ENCODE assay signal across 13 cellular contexts in the genomic region with DNA sequence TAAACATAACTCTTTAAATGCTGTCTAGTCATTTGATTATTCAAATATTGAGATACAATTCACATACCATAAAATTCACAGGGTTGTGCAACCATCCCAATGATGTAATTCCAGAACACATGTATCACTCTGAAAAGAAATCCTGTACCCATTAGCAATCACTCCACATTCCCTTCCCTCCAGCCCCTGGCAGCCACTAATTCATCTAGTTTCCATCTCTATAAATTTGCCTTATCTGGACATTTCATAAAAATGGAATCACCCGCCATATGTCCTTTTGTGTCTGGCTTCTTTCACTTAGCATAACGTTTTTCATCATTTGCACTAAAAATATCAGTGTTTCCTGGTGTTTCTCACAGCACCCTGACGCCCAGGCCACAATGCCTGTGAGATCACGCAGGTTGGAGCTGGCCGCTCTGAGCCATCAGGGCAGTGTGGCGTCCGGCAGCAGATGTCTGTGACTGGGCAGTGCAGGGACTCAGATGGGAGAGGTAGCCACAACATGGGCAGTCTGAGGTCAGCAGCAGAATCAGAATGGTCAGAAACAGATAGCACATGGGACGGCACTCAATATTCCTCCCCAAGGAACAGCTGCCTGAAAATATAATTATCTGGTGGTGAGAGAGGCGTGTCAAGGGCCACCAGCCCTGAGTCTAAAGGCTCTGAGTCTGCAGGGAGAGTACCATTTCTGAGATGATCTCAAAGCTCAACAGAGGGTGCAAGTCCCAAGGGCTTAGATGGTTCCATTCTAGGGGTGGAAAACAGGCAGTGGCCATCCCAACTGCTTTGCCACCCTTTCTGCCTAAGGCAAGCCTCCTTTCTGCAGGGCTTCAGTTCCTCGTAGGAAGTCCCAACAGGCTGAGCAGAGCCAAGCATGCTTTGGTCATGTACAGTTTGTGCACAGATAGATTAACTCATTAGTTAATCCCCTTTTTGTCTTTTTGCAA.
DNase-seq lines count a peak whose midpoint lies in the region; ATAC-seq and TF ChIP-seq lines count a peak whose summit lies in the region.
"Had no signal": no experiment of that assay in that cellular context is flagged by ENCODE, and none has a peak within 500 bp of the region (broad histone marks: within the 10 kb centered on the region; RNA-seq: fewer than 3 reads in every experiment).

No MANE protein-coding gene starts in this region.

- H3K4me1 ChIP-seq in RWPE2 (ENCODE audit: insufficient read depth, poor library complexity, severe bottlenecking) = peaks cover 16% of the 10 kb centered on the region
- peaks cover 28% of the 10 kb centered on the region for H3K4me1 ChIP-seq in skeletal muscle satellite cell (ENCODE audit: control insufficient read depth, insufficient read depth, low read length)
- peaks cover 6% of the 10 kb centered on the region; the same call in 1 of the 2 replicates for H3K4me1 ChIP-seq in Karpas-422 (ENCODE audit: low read length)

- H3K27ac ChIP-seq in RWPE2 (ENCODE audit: poor library complexity, severe bottlenecking) (no peak overlapping the region), Karpas-422 (ENCODE audit: low read length) (no peak overlapping the region)
- H3K27ac ChIP-seq: testis had no signal

- no peak for ATAC-seq in activated CD4-positive, alpha-beta T cell treated with anti-CD3 and anti-CD28 coated beads for 36 hours
- ATAC-seq in RWPE2 (ENCODE audit: low read depth) = peak; percentile 71
- no peak for ATAC-seq in activated CD8-positive, alpha-beta T cell treated with anti-CD3 and anti-CD28 coated beads, Interleukin-2, amount 10 ng/mL, durations not matched to agents 7 days and 5 days
- no peak for ATAC-seq in GM18909 (IDR thresholded peaks at IDR 0.05; ENCODE audit: poor library complexity, unreplicated experiment)

- no peaks in the 10 kb centered on the region for H3K9me3 ChIP-seq in RWPE2 (ENCODE audit: severe bottlenecking)
- no peaks in the 10 kb centered on the region for H3K9me3 ChIP-seq in skeletal muscle satellite cell (replicated peaks; ENCODE audit: low read length)
- no peaks in the 10 kb centered on the region for H3K9me3 ChIP-seq in Karpas-422 (ENCODE audit: low read length)
- H3K9me3 ChIP-seq: testis had no signal

- H3K4me1 Mint-ChIP-seq in activated CD4-positive, alpha-beta T cell treated with anti-CD3 and anti-CD28 coated beads for 36 hours = peaks cover 9% of the 10 kb centered on the region
- peaks cover 13% of the 10 kb centered on the region for H3K4me1 Mint-ChIP-seq in activated CD8-positive, alpha-beta T cell treated with anti-CD3 and anti-CD28 coated beads, Interleukin-2, amount 10 ng/mL, durations not matched to agents 7 days and 5 days (ENCODE audit: low read depth)

- no peaks in the 10 kb centered on the region for H3K36me3 ChIP-seq in RWPE2 (ENCODE audit: low read depth)
- no peaks in the 10 kb centered on the region for H3K36me3 ChIP-seq in skeletal muscle satellite cell (ENCODE audit: insufficient read depth, low read length)
- no peaks in the 10 kb centered on the region for H3K36me3 ChIP-seq in Karpas-422 (ENCODE audit: insufficient read depth, low read length)

- H3K9me2 ChIP-seq in Karpas-422 (replicated peaks; ENCODE audit: insufficient read depth, low read length) = no peaks in the 10 kb centered on the region

- no peaks in the 10 kb centered on the region for H3K79me2 ChIP-seq in Karpas-422 (ENCODE audit: low read length)

- H3K36me3 Mint-ChIP-seq in activated CD4-positive, alpha-beta T cell treated with anti-CD3 and anti-CD28 coated beads for 36 hours (ENCODE audit: low read depth) = peaks cover 47% of the 10 kb centered on the region
- no peaks in the 10 kb centered on the region for H3K36me3 Mint-ChIP-seq in activated CD8-positive, alpha-beta T cell treated with anti-CD3 and anti-CD28 coated beads, Interleukin-2, amount 10 ng/mL, durations not matched to agents 7 days and 5 days (ENCODE audit: low read depth)

- no peaks in the 10 kb centered on the region for H3K9me3 Mint-ChIP-seq in activated CD4-positive, alpha-beta T cell treated with anti-CD3 and anti-CD28 coated beads for 36 hours (ENCODE audit: low read depth)
- H3K9me3 Mint-ChIP-seq in activated CD8-positive, alpha-beta T cell treated with anti-CD3 and anti-CD28 coated beads, Interleukin-2, amount 10 ng/mL, durations not matched to agents 7 days and 5 days (ENCODE audit: insufficient read depth) = no peaks in the 10 kb centered on the region

- CTCF ChIA-PET in activated CD4-positive, alpha-beta T cell treated with anti-CD3 and anti-CD28 coated beads for 36 hours (lab: Charles Lee) = interaction anchor here (0.6 kb wide), 1 partner anchor 17 kb away, joined by 3 read pairs; no protein-coding TSS in a partner anchor
- CTCF ChIA-PET in activated CD8-positive, alpha-beta T cell treated with anti-CD3 and anti-CD28 coated beads, Interleukin-2, amount 10 ng/mL, durations not matched to agents 7 days and 5 days (lab: Charles Lee) = interaction anchor here (0.8 to 2.1 kb wide), 2 partner anchors 10 to 38 kb away, joined by 3 to 6 read pairs; no protein-coding TSS in a partner anchor

- intact Hi-C loops in activated CD4-positive, alpha-beta T cell treated with anti-CD3 and anti-CD28 coated beads for 36 hours (cut with DNase I, micrococcal nuclease) = no loop called here

- no peaks in the 10 kb centered on the region for H3K27me3 Mint-ChIP-seq in activated CD4-positive, alpha-beta T cell treated with anti-CD3 and anti-CD28 coated beads for 36 hours
- no peaks in the 10 kb centered on the region for H3K27me3 Mint-ChIP-seq in activated CD8-positive, alpha-beta T cell treated with anti-CD3 and anti-CD28 coated beads, Interleukin-2, amount 10 ng/mL, durations not matched to agents 7 days and 5 days (ENCODE audit: low read depth)

- POLR2A ChIA-PET in activated CD4-positive, alpha-beta T cell treated with anti-CD3 and anti-CD28 coated beads for 36 hours (lab: Charles Lee) = interaction anchor here (0.7 kb wide), 1 partner anchor 16 kb away, joined by 3 read pairs; no protein-coding TSS in a partner anchor
- POLR2A ChIA-PET in activated CD8-positive, alpha-beta T cell treated with anti-CD3 and anti-CD28 coated beads, Interleukin-2, amount 10 ng/mL, durations not matched to agents 7 days and 5 days (lab: Charles Lee) = no interaction called here

- H3K9ac ChIP-seq in skeletal muscle satellite cell (ENCODE audit: low read depth, low read length) = no peak overlapping the region
- no peak overlapping the region for H3K9ac ChIP-seq in Karpas-422 (ENCODE audit: low read length)

- H3K4me3 ChIP-seq in RWPE2 (ENCODE audit: severe bottlenecking) = no peak overlapping the region
- no peak overlapping the region for H3K4me3 ChIP-seq in skeletal muscle satellite cell (ENCODE audit: low read length)
- H3K4me3 ChIP-seq in Karpas-422 (ENCODE audit: low read length) = no peak overlapping the region
- H3K4me3 ChIP-seq: testis had no signal

- no peak for DNase-seq in activated CD4-positive, alpha-beta T cell treated with anti-CD3 and anti-CD28 coated beads for 36 hours
- DNase-seq in activated CD4-positive, alpha-beta T cell treated with anti-CD3 and anti-CD28 coated beads for 1 hour = no peak
- no peak for DNase-seq in RWPE2 (ENCODE audit: low spot score)
- DNase-seq in fibroblast of gingiva (ENCODE audit: low read depth) = peak; percentile 67
- no peak for DNase-seq in activated CD8-positive, alpha-beta T cell treated with anti-CD3 and anti-CD28 coated beads, Interleukin-2, amount 10 ng/mL, durations not matched to agents 7 days and 5 days
- DNase-seq in Karpas-422 = no peak
- DNase-seq: anterior cingulate cortex, DMS79 treated with DMSO at 0.1 percent for 48 hours, KG1, NCI-H2107, testis had no signal

- H3K4me2 ChIP-seq in skeletal muscle satellite cell (ENCODE audit: low read length) = peak overlapping the region; percentile 3
- H3K4me2 ChIP-seq in Karpas-422 (ENCODE audit: low read depth, low read length, poor library complexity, severe bottlenecking) = no peak overlapping the region

- H3K27ac Mint-ChIP-seq in activated CD4-positive, alpha-beta T cell treated with anti-CD3 and anti-CD28 coated beads for 36 hours = peak overlapping the region; percentile 29
- no peak overlapping the region for H3K27ac Mint-ChIP-seq in activated CD8-positive, alpha-beta T cell treated with anti-CD3 and anti-CD28 coated beads, Interleukin-2, amount 10 ng/mL, durations not matched to agents 7 days and 5 days

- no peak overlapping the region for H2AFZ ChIP-seq in Karpas-422 (ENCODE audit: low read length)

- H3K27me3 ChIP-seq in RWPE2 (ENCODE audit: insufficient read depth, poor library complexity, severe bottlenecking) = no peaks in the 10 kb centered on the region
- no peaks in the 10 kb centered on the region for H3K27me3 ChIP-seq in skeletal muscle satellite cell (ENCODE audit: control insufficient read depth, insufficient read depth, low read length)
- H3K27me3 ChIP-seq in Karpas-422 (ENCODE audit: low read length) = no peaks in the 10 kb centered on the region
- H3K27me3 ChIP-seq: testis had no signal

- TF ChIP-seq CTCF in RWPE2 (IDR thresholded peaks at IDR 0.05; ENCODE audit: poor library complexity, severe bottlenecking) = no peak

- no peaks in the 10 kb centered on the region for H4K20me1 ChIP-seq in Karpas-422 (ENCODE audit: insufficient read depth, low read depth, low read length)

- H3K4me3 Mint-ChIP-seq in activated CD4-positive, alpha-beta T cell treated with anti-CD3 and anti-CD28 coated beads for 36 hours = no peak overlapping the region
- no peak overlapping the region for H3K4me3 Mint-ChIP-seq in activated CD8-positive, alpha-beta T cell treated with anti-CD3 and anti-CD28 coated beads, Interleukin-2, amount 10 ng/mL, durations not matched to agents 7 days and 5 days
